In the genomic region with DNA sequence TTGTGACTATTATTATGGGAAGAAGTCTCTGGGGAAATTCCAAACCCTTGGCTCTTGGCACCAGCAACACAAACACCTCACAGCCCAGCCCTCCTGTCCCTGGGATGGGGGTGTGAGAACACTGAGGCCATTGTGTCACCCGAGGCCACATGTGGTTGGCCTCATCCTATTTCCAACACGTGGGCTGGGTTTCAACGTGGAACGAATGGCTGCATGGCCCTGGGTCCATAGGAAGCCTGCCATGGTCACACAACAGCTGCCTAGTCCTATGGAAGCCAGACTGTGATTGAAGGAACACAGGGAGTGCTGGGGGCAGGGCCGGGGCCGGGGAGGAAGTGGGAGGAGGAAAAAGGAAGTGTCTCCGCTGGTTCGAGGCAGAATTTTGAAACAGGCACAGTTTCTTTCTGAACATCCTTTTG, we compare ENCODE assay signal across 12 cellular contexts. TPM values are rescaled to one million over a fixed set of nuclear protein-coding genes. Genes with fewer than 3 reads are reported as not detected.
DNase-seq lines count a peak whose midpoint lies in the region; ATAC-seq and TF ChIP-seq lines count a peak whose summit lies in the region.
"Had no signal": no experiment of that assay in that cellular context is flagged by ENCODE, and none has a peak within 500 bp of the region (broad histone marks: within the 10 kb centered on the region; RNA-seq: fewer than 3 reads in every experiment).

No MANE protein-coding gene starts in this region.

- no peaks in the 10 kb centered on the region for H3K27me3 ChIP-seq in left lung
- no peaks in the 10 kb centered on the region for H3K27me3 ChIP-seq in esophagus squamous epithelium
- H3K27me3 ChIP-seq in uterus = no peaks in the 10 kb centered on the region

- intact Hi-C loops in left lung (cut with DNase I) = no loop called here
- intact Hi-C loops in esophagus squamous epithelium (cut with DNase I) = no loop called here
- intact Hi-C loops in uterus (cut with DNase I; ENCODE audit: low total_unique reads) = no loop called here

- H3K4me1 ChIP-seq in left lung = peaks cover 0 to 29% of the 10 kb centered on the region in 2 donors
- no peaks in the 10 kb centered on the region for H3K4me1 ChIP-seq in esophagus squamous epithelium
- no peaks in the 10 kb centered on the region for H3K4me1 ChIP-seq in uterus

- H3K9me3 ChIP-seq in left lung (no peaks in the 10 kb centered on the region), esophagus squamous epithelium (no peaks in the 10 kb centered on the region), uterus (no peaks in the 10 kb centered on the region)

- DNase-seq in A172 (ENCODE audit: low spot score) = peak; percentile 22
- peak; percentile 35 for DNase-seq in SW480 (ENCODE audit: low spot score)
- DNase-seq in left lung = peak; percentile 58 to 84
- no peak for DNase-seq in esophagus squamous epithelium (lab: John Stamatoyannopoulos, UW)
- no peak for DNase-seq in uterus
- no peak for DNase-seq in activated gamma-delta T cell treated with Interleukin-2 at 50 U/mL for 16 hours
- no peak for DNase-seq in NCI-H2029 (lab: John Stamatoyannopoulos, UW)
- DNase-seq: CD8-positive, alpha-beta memory T cell; NCI-H345 had no signal

- peak overlapping the region in 1 of 2 donors; percentile 75 for H3K27ac ChIP-seq in left lung
- no peak overlapping the region for H3K27ac ChIP-seq in esophagus squamous epithelium
- H3K27ac ChIP-seq in uterus = no peak overlapping the region

- no peak overlapping the region for H3K4me3 ChIP-seq in left lung
- H3K4me3 ChIP-seq in esophagus squamous epithelium = no peak overlapping the region
- no peak overlapping the region for H3K4me3 ChIP-seq in uterus

- H3K36me3 ChIP-seq in left lung (no peaks in the 10 kb centered on the region), esophagus squamous epithelium (no peaks in the 10 kb centered on the region), uterus (no peaks in the 10 kb centered on the region)

- 57% methylated on average over 4 of the region's 8 CpGs; no CpG with 5 or more reads in 1 of the 2 donors for WGBS in esophagus squamous epithelium, 2 donors

- TF ChIP-seq CTCF in left lung (IDR thresholded peaks at IDR 0.05) = no peak
- no peak for TF ChIP-seq CTCF in esophagus squamous epithelium (IDR thresholded peaks at IDR 0.05)
- no peak for TF ChIP-seq CTCF in uterus (IDR thresholded peaks at IDR 0.05)

- TF ChIP-seq POLR2A in esophagus squamous epithelium (IDR thresholded peaks at IDR 0.05) (no peak), uterus (IDR thresholded peaks at IDR 0.05) (no peak)

- ATAC-seq in GM19351 (IDR thresholded peaks at IDR 0.05; ENCODE audit: unreplicated experiment) (peak; percentile 37), left lung (peak; percentile 61)
- ATAC-seq: HCT116, WTC11 had no signal

RNA-seq across cellular contexts. Expression of gene CLCN4, which starts 10.0 kb away (rescaled TPM):
- total RNA-seq in A172 (2014; rRNA removed; shearing (Covaris generic)) = 16.8 and 21.9 TPM in 2 replicates
- total RNA-seq in left lung = 10 to 100 TPM in 1 of 2 donors, 1 to 10 TPM in 1; 7.8 to 11.8 TPM
- total RNA-seq in esophagus squamous epithelium = 1 to 10 TPM in 1 of 4 donors, under 1 TPM in 3; 0.04 to 3.1 (median 0.53) TPM
- total RNA-seq in uterus = 1 to 10 TPM in 3 of 4 donors, under 1 TPM in 1; 0.88 to 3.6 (median 1.5) TPM

Comparison
In these comparisons a context has a peak if more than half of its experiments do, and no peak if none do; other contexts are left out.
1. DNase-seq: peak in A172 (single experiment), SW480 (single experiment) and left lung (2 of 2); none in esophagus squamous epithelium (single experiment), uterus (0 of 2), activated gamma-delta T cell treated with Interleukin-2 at 50 U/mL for 16 hours (single experiment) and NCI-H2029 (single experiment).